In genomic region chr18:63040788-63041410, GRCh38 we compare ENCODE assay signal across 1 cellular context.
TF ChIP-seq lines count a peak whose summit lies in the region.

No MANE protein-coding gene starts in this region.

TF ChIP-seq in H1, 55 proteins besides CTCF, POLR2A, EP300 and RAD21 (continued from another document):
- TF ChIP-seq SP4 (IDR thresholded peaks at IDR 0.05; ENCODE audit: low read length) = no peak
- TF ChIP-seq TBP (IDR thresholded peaks at IDR 0.05; ENCODE audit: low read depth, low read length) = no peak
- no peak for TF ChIP-seq POLR2AphosphoS5 (IDR thresholded peaks at IDR 0.05; ENCODE audit: low read depth, low read length)
- TF ChIP-seq CTBP2 (IDR thresholded peaks at IDR 0.05; ENCODE audit: borderline replicate concordance, insufficient read depth, insufficient read length, low read length) = no peak
- TF ChIP-seq ATF3 (IDR thresholded peaks at IDR 0.05; ENCODE audit: insufficient read depth, low read depth, low read length) = no peak
- no peak for TF ChIP-seq TEAD4 (IDR thresholded peaks at IDR 0.05; ENCODE audit: low read depth, low read length)
